ENCODE assay signal across 10 cellular contexts in genomic region chr15:34855397-34855796, GRCh38.
DNase-seq lines count a peak whose midpoint lies in the region; ATAC-seq and TF ChIP-seq lines count a peak whose summit lies in the region.
"Had no signal": no experiment of that assay in that cellular context is flagged by ENCODE, and none has a peak within 500 bp of the region (broad histone marks: within the 10 kb centered on the region; RNA-seq: fewer than 3 reads in every experiment).

No MANE protein-coding gene starts in this region.

- TF ChIP-seq CTCF in activated CD8-positive, alpha-beta T cell treated with anti-CD3 and anti-CD28 coated beads for 36 hours (IDR thresholded peaks at IDR 0.05) = no peak
- TF ChIP-seq CTCF in epithelial cell of proximal tubule (conservative IDR thresholded peaks at IDR 0.05; ENCODE audit: low read depth, low read length) = no peak
- no peak for TF ChIP-seq CTCF in smooth muscle cell (IDR thresholded peaks at IDR 0.05; ENCODE audit: borderline replicate concordance, insufficient read depth, poor library complexity, severe bottlenecking)

- H3K4me2 ChIP-seq in smooth muscle cell = no peak overlapping the region

- H3K4me1 Mint-ChIP-seq in activated CD8-positive, alpha-beta T cell treated with anti-CD3 and anti-CD28 coated beads for 36 hours (ENCODE audit: low read depth) = peaks cover 7% of the 10 kb centered on the region
- H3K4me1 Mint-ChIP-seq in activated CD8-positive, alpha-beta T cell treated with anti-CD3 and anti-CD28 coated beads, Interleukin-2, amount 10 ng/mL, durations not matched to agents 7 days and 5 days (ENCODE audit: low read depth) = no peaks in the 10 kb centered on the region

- H3K4me1 ChIP-seq in smooth muscle cell (ENCODE audit: low read depth) = no peaks in the 10 kb centered on the region

- CTCF ChIA-PET in activated CD8-positive, alpha-beta T cell treated with anti-CD3 and anti-CD28 coated beads for 36 hours (lab: Charles Lee) = no interaction called here
- CTCF ChIA-PET in activated CD8-positive, alpha-beta T cell treated with anti-CD3 and anti-CD28 coated beads, Interleukin-2, amount 10 ng/mL, durations not matched to agents 7 days and 5 days (lab: Charles Lee) = no interaction called here

- no peak overlapping the region for H3K4me3 Mint-ChIP-seq in activated CD8-positive, alpha-beta T cell treated with anti-CD3 and anti-CD28 coated beads for 36 hours
- H3K4me3 Mint-ChIP-seq in activated CD8-positive, alpha-beta T cell treated with anti-CD3 and anti-CD28 coated beads, Interleukin-2, amount 10 ng/mL, durations not matched to agents 7 days and 5 days = no peak overlapping the region
- H3K4me3 Mint-ChIP-seq: CD4-positive, CD25-positive, alpha-beta regulatory T cell had no signal

- H3K9me3 Mint-ChIP-seq in activated CD8-positive, alpha-beta T cell treated with anti-CD3 and anti-CD28 coated beads for 36 hours = no peaks in the 10 kb centered on the region
- H3K9me3 Mint-ChIP-seq in activated CD8-positive, alpha-beta T cell treated with anti-CD3 and anti-CD28 coated beads, Interleukin-2, amount 10 ng/mL, durations not matched to agents 7 days and 5 days (ENCODE audit: insufficient read depth) = no peaks in the 10 kb centered on the region

- intact Hi-C loops in activated CD8-positive, alpha-beta T cell treated with anti-CD3 and anti-CD28 coated beads for 36 hours (cut with micrococcal nuclease) = no loop called here

- no peak overlapping the region for H2AFZ ChIP-seq in smooth muscle cell (ENCODE audit: low read depth)

- H3K9me3 ChIP-seq in smooth muscle cell (replicated peaks; ENCODE audit: low read depth) = no peaks in the 10 kb centered on the region
- H3K9me3 ChIP-seq: lower lobe of right lung had no signal

- H3K36me3 Mint-ChIP-seq in activated CD8-positive, alpha-beta T cell treated with anti-CD3 and anti-CD28 coated beads for 36 hours (ENCODE audit: low read depth) = peaks cover 27% of the 10 kb centered on the region
- peaks cover 49% of the 10 kb centered on the region for H3K36me3 Mint-ChIP-seq in activated CD8-positive, alpha-beta T cell treated with anti-CD3 and anti-CD28 coated beads, Interleukin-2, amount 10 ng/mL, durations not matched to agents 7 days and 5 days (ENCODE audit: low read depth)

- no peaks in the 10 kb centered on the region for H3F3A ChIP-seq in smooth muscle cell (ENCODE audit: low read depth)

- H3K27me3 Mint-ChIP-seq in activated CD8-positive, alpha-beta T cell treated with anti-CD3 and anti-CD28 coated beads for 36 hours = no peaks in the 10 kb centered on the region
- no peaks in the 10 kb centered on the region for H3K27me3 Mint-ChIP-seq in activated CD8-positive, alpha-beta T cell treated with anti-CD3 and anti-CD28 coated beads, Interleukin-2, amount 10 ng/mL, durations not matched to agents 7 days and 5 days (ENCODE audit: low read depth)

- H3K27ac Mint-ChIP-seq in activated CD8-positive, alpha-beta T cell treated with anti-CD3 and anti-CD28 coated beads for 36 hours = no peak overlapping the region
- H3K27ac Mint-ChIP-seq in activated CD8-positive, alpha-beta T cell treated with anti-CD3 and anti-CD28 coated beads, Interleukin-2, amount 10 ng/mL, durations not matched to agents 7 days and 5 days = no peak overlapping the region
- H3K27ac Mint-ChIP-seq: CD4-positive, CD25-positive, alpha-beta regulatory T cell had no signal

- no peak overlapping the region for H3K9ac ChIP-seq in smooth muscle cell (ENCODE audit: low read depth)

- peak; percentile 49 for ATAC-seq in activated CD8-positive, alpha-beta T cell treated with anti-CD3 and anti-CD28 coated beads for 36 hours
- ATAC-seq in activated CD8-positive, alpha-beta T cell treated with anti-CD3 and anti-CD28 coated beads, Interleukin-2, amount 10 ng/mL, durations not matched to agents 7 days and 5 days = no peak

- H3K4me3 ChIP-seq in epithelial cell of proximal tubule (ENCODE audit: low read depth, low read length) (no peak overlapping the region), smooth muscle cell (no peak overlapping the region)
- H3K4me3 ChIP-seq: lower lobe of right lung had no signal

- no peaks in the 10 kb centered on the region for H3K27me3 ChIP-seq in smooth muscle cell (ENCODE audit: low read depth)

- no peaks in the 10 kb centered on the region for H3K79me2 ChIP-seq in smooth muscle cell (ENCODE audit: low read depth)

- POLR2A ChIA-PET in activated CD8-positive, alpha-beta T cell treated with anti-CD3 and anti-CD28 coated beads for 36 hours (lab: Charles Lee) = no interaction called here
- POLR2A ChIA-PET in activated CD8-positive, alpha-beta T cell treated with anti-CD3 and anti-CD28 coated beads, Interleukin-2, amount 10 ng/mL, durations not matched to agents 7 days and 5 days (lab: Charles Lee) = no interaction called here

- no peaks in the 10 kb centered on the region for H4K20me1 ChIP-seq in smooth muscle cell (ENCODE audit: low read depth)

- peaks cover 10% of the 10 kb centered on the region for H3K36me3 ChIP-seq in smooth muscle cell (ENCODE audit: low read depth)

- no peak for DNase-seq in activated CD8-positive, alpha-beta T cell treated with anti-CD3 and anti-CD28 coated beads for 36 hours
- DNase-seq in activated CD8-positive, alpha-beta T cell treated with anti-CD3 and anti-CD28 coated beads, Interleukin-2, amount 10 ng/mL, durations not matched to agents 7 days and 5 days = no peak
- DNase-seq in NCI-H446 (lab: John Stamatoyannopoulos, UW) (peak; percentile 32 to 53), epithelial cell of proximal tubule (ENCODE audit: low read depth) (peak; percentile 52), smooth muscle cell (lab: John Stamatoyannopoulos, UW; ENCODE audit: unreplicated experiment) (no peak), GOT3 (lab: John Stamatoyannopoulos, UW) (no peak), COLO668 (lab: John Stamatoyannopoulos, UW; ENCODE audit: unreplicated experiment) (no peak)
- no peak for DNase-seq in stimulated activated CD4-positive, alpha-beta T cell treated with anti-CD3 and anti-CD28 coated beads, Interleukin-12 subunit alpha, Interleukin-12 subunit beta, amount 100 ng/mL, for 4 hours
- DNase-seq: CD4-positive, CD25-positive, alpha-beta regulatory T cell; lower lobe of right lung had no signal

- peak overlapping the region; percentile 33 for H3K27ac ChIP-seq in smooth muscle cell (ENCODE audit: low read depth)
- H3K27ac ChIP-seq: lower lobe of right lung had no signal

Comparison
In these comparisons a context has a peak if more than half of its experiments do, and no peak if none do; other contexts are left out.
1. DNase-seq: peak in NCI-H446 (2 of 2) and epithelial cell of proximal tubule (single experiment); none in activated CD8-positive, alpha-beta T cell treated with anti-CD3 and anti-CD28 coated beads for 36 hours (single experiment), activated CD8-positive, alpha-beta T cell treated with anti-CD3 and anti-CD28 coated beads, Interleukin-2, amount 10 ng/mL, durations not matched to agents 7 days and 5 days (single experiment), smooth muscle cell (single experiment), GOT3 (single experiment), stimulated activated CD4-positive, alpha-beta T cell treated with anti-CD3 and anti-CD28 coated beads, Interleukin-12 subunit alpha, Interleukin-12 subunit beta, amount 100 ng/mL, for 4 hours (single experiment) and COLO668 (single experiment).